8 cellular contexts compared by ENCODE assay signal in the genomic region with DNA sequence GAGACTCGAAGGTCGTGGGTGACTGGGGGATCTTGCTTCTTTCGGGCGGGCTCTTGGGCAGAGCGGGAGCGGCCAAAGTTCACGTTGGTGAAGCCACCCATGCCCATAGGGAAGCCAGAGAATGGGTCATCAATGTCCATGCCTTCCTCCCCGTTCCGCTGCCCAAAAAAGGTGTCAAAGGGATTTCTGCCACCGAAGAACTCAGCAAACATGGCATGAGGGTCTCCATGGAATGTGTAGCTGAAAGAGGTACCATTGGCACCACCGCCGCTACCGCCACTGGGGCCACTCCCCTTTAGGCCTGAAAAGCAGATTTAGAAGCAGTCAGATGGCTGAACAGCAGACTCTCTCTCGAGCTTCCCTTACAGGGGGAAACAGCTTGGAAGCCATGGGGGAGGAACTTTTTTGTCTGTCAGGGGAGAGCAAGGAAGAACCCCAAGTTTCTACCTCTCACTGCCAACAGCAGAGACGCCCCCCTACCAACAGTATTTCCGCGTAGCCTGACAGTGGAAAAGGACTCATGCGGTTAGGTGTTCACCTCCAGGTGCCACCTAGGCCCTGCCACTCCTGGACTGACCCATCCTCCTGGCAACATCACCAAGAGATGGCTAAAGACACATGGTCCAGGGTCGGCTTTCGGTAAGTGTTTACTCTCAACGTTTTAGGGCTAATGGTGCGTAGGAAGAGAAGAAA.
A peak's percentile ranks its signal among the peaks of the same experiment; 100 is the strongest.
DNase-seq lines count a peak whose midpoint lies in the region; ATAC-seq and TF ChIP-seq lines count a peak whose summit lies in the region.

No MANE protein-coding gene starts in this region.

- peak overlapping the region; percentile 92 to 99 (median 97) for H3K27ac ChIP-seq in BLaER1 treated with 17β-estradiol and CSF1 and Interleukin-3, amounts not matched to agents 10 nM and 100 nM
- peak overlapping the region; percentile 95 for H3K27ac ChIP-seq in muscle layer of duodenum (ENCODE audit: low read length)

- peaks cover 38 to 60% (median 46%) of the 10 kb centered on the region in 11 experiments for H4K20me1 ChIP-seq in BLaER1 treated with 17β-estradiol and CSF1 and Interleukin-3, amounts not matched to agents 10 nM and 100 nM

- H3K9me3 Mint-ChIP-seq in central memory CD8-positive, alpha-beta T cell = no peaks in the 10 kb centered on the region

- H3K4me3 Mint-ChIP-seq in central memory CD8-positive, alpha-beta T cell = peak overlapping the region; percentile 94

- no peaks in the 10 kb centered on the region for H3K9me3 ChIP-seq in BLaER1 treated with 17β-estradiol and CSF1 and Interleukin-3, amounts not matched to agents 10 nM and 100 nM (replicated peaks in 1 of 11)
- H3K9me3 ChIP-seq in muscle layer of duodenum (ENCODE audit: control insufficient read depth in 1 of 2, low read length in 2 of 2) = no peaks in the 10 kb centered on the region

- peaks cover 74% of the 10 kb centered on the region for H3K36me3 Mint-ChIP-seq in central memory CD8-positive, alpha-beta T cell (ENCODE audit: insufficient read depth)

- H3K27me3 ChIP-seq in BLaER1 treated with 17β-estradiol and CSF1 and Interleukin-3, amounts not matched to agents 10 nM and 100 nM = no peaks in the 10 kb centered on the region
- no peaks in the 10 kb centered on the region for H3K27me3 ChIP-seq in muscle layer of duodenum (ENCODE audit: low read depth, low read length)

- H3K4me3 ChIP-seq in BLaER1 treated with 17β-estradiol and CSF1 and Interleukin-3, amounts not matched to agents 10 nM and 100 nM = peak overlapping the region; percentile 84 to 99 (median 95)
- H3K4me3 ChIP-seq in LNCaP clone FGC (ENCODE audit: low read depth, low read length) (peak overlapping the region; percentile 89), muscle layer of duodenum (ENCODE audit: low read depth in 1 of 2, low read length in 2 of 2) (peak overlapping the region; percentile 86 to 95)

- peak overlapping the region; percentile 95 to 99 (median 98) for H3K9ac ChIP-seq in BLaER1 treated with 17β-estradiol and CSF1 and Interleukin-3, amounts not matched to agents 10 nM and 100 nM

- TF ChIP-seq CTCF in LNCaP clone FGC (IDR thresholded peaks at IDR 0.05; ENCODE audit: control insufficient read depth, extremely low read depth, insufficient read depth) = no peak

- no peaks in the 10 kb centered on the region for H3K27me3 Mint-ChIP-seq in central memory CD8-positive, alpha-beta T cell

- no peak for ATAC-seq in central memory CD8-positive, alpha-beta T cell (replicated peaks; ENCODE audit: extremely low read depth, poor library complexity, severe bottlenecking)
- no peak for ATAC-seq in GM19397 (IDR thresholded peaks at IDR 0.05; ENCODE audit: unreplicated experiment)
- no peak for ATAC-seq in GM21360 (IDR thresholded peaks at IDR 0.05; ENCODE audit: unreplicated experiment)

- H3K4me2 ChIP-seq in BLaER1 treated with 17β-estradiol and CSF1 and Interleukin-3, amounts not matched to agents 10 nM and 100 nM = peak overlapping the region; percentile 90 to 99 (median 95)

- H3K4me1 ChIP-seq in BLaER1 treated with 17β-estradiol and CSF1 and Interleukin-3, amounts not matched to agents 10 nM and 100 nM = peaks cover 59 to 76% (median 72%) of the 10 kb centered on the region in 10 experiments
- peaks cover 23 to 28% of the 10 kb centered on the region in 2 donors for H3K4me1 ChIP-seq in muscle layer of duodenum (ENCODE audit: control insufficient read depth in 1 of 2, insufficient read depth in 2 of 2, low read length in 2 of 2)

- H3K27ac Mint-ChIP-seq in central memory CD8-positive, alpha-beta T cell (ENCODE audit: low read depth) = peak overlapping the region; percentile 100

- DNase-seq in LNCaP clone FGC (ENCODE audit: low read depth) = no peak
- DNase-seq in central memory CD8-positive, alpha-beta T cell (ENCODE audit: low spot score in 2 of 2) = no peak
- DNase-seq in NCI-H2171 (lab: John Stamatoyannopoulos, UW) = no peak
- no peak for DNase-seq in stimulated activated CD4-positive, alpha-beta T cell treated with anti-CD3 and anti-CD28 coated beads, Interleukin-4, amount 100 ng/mL, for 1 hour

- peaks cover 52% of the 10 kb centered on the region for H3K4me1 Mint-ChIP-seq in central memory CD8-positive, alpha-beta T cell

- peaks cover 35 to 52% (median 45%) of the 10 kb centered on the region in 11 experiments for H3K36me3 ChIP-seq in BLaER1 treated with 17β-estradiol and CSF1 and Interleukin-3, amounts not matched to agents 10 nM and 100 nM
- peaks cover 14 to 27% of the 10 kb centered on the region in 2 donors for H3K36me3 ChIP-seq in muscle layer of duodenum (ENCODE audit: control insufficient read depth in 1 of 2, insufficient read depth in 2 of 2, low read length in 2 of 2)
